Comparison of ENCODE assay signal across 18 cellular contexts in genomic region chr15:42130246-42130986, GRCh38. TPM values are rescaled to one million over a fixed set of nuclear protein-coding genes. Genes with fewer than 3 reads are reported as not detected.
A peak's percentile ranks its signal among the peaks of the same experiment; 100 is the strongest.
DNase-seq lines count a peak whose midpoint lies in the region; TF ChIP-seq lines count a peak whose summit lies in the region.
"Had no signal": no experiment of that assay in that cellular context is flagged by ENCODE, and none has a peak within 500 bp of the region (broad histone marks: within the 10 kb centered on the region; RNA-seq: fewer than 3 reads in every experiment).

No MANE protein-coding gene starts in this region.

- H2AFZ ChIP-seq in smooth muscle cell (ENCODE audit: low read depth) = no peak overlapping the region

- TF ChIP-seq CTCF in smooth muscle cell (IDR thresholded peaks at IDR 0.05; ENCODE audit: borderline replicate concordance, insufficient read depth, poor library complexity, severe bottlenecking) (no peak), GM13976 (IDR thresholded peaks at IDR 0.05; ENCODE audit: borderline replicate concordance, control extremely low read depth, extremely low read depth, insufficient read depth, missing control alignments) (no peak)

- H3K27ac ChIP-seq in BLaER1 (no peak overlapping the region), smooth muscle cell (ENCODE audit: low read depth) (no peak overlapping the region)
- H3K27ac ChIP-seq in BLaER1 treated with 17β-estradiol and CSF1 and Interleukin-3, amounts not matched to agents 10 nM and 100 nM = no peak overlapping the region
- H3K27ac ChIP-seq: RWPE1, SJCRH30 had no signal

- no peaks in the 10 kb centered on the region for H3K36me3 ChIP-seq in BLaER1
- no peaks in the 10 kb centered on the region for H3K36me3 ChIP-seq in BLaER1 treated with 17β-estradiol and CSF1 and Interleukin-3, amounts not matched to agents 10 nM and 100 nM
- no peaks in the 10 kb centered on the region for H3K36me3 ChIP-seq in smooth muscle cell (ENCODE audit: low read depth)
- H3K36me3 ChIP-seq: SJCRH30 had no signal

- H3K79me2 ChIP-seq in smooth muscle cell (ENCODE audit: low read depth) = no peaks in the 10 kb centered on the region

- 70% methylated on average over 8 of the region's 8 CpGs for WGBS in smooth muscle cell (ENCODE audit: low lambda C conversion rate)

- DNase-seq in NCI-H524 (lab: John Stamatoyannopoulos, UW) (peak; percentile 40 to 87), islet precursor cell (peak; percentile 51), midbrain (lab: John Stamatoyannopoulos, UW) (no peak), smooth muscle cell (lab: John Stamatoyannopoulos, UW; ENCODE audit: unreplicated experiment) (no peak), HuH-7 (ENCODE audit: low spot score) (no peak), GM13976 (ENCODE audit: low spot score) (no peak)
- DNase-seq: DMS 273 treated with DMSO at 0.1 percent for 48 hours; H7; NCI-H510A; NK-92 treated with Interleukin-12 subunit alpha and Interleukin-12 subunit beta, amount 100 ng/mL, for 24 hours; OCI-M1 had no signal

- H3K27me3 ChIP-seq in BLaER1 = no peaks in the 10 kb centered on the region
- H3K27me3 ChIP-seq in BLaER1 treated with 17β-estradiol and CSF1 and Interleukin-3, amounts not matched to agents 10 nM and 100 nM = no peaks in the 10 kb centered on the region
- H3K27me3 ChIP-seq in smooth muscle cell (ENCODE audit: low read depth) = peaks cover 22% of the 10 kb centered on the region
- H3K27me3 ChIP-seq: SJCRH30 had no signal

- H3K4me1 ChIP-seq in BLaER1 (peaks cover 27% of the 10 kb centered on the region), smooth muscle cell (ENCODE audit: low read depth) (no peaks in the 10 kb centered on the region)
- H3K4me1 ChIP-seq in BLaER1 treated with 17β-estradiol and CSF1 and Interleukin-3, amounts not matched to agents 10 nM and 100 nM = peaks cover 8 to 28% (median 24%) of the 10 kb centered on the region in 10 experiments; a peak in 19 of 20 replicates

- peak overlapping the region; percentile 52 for H3K4me2 ChIP-seq in BLaER1
- H3K4me2 ChIP-seq in BLaER1 treated with 17β-estradiol and CSF1 and Interleukin-3, amounts not matched to agents 10 nM and 100 nM = peak overlapping the region; percentile 0 to 79 (median 59); a peak in 20 of 22 replicates
- H3K4me2 ChIP-seq in smooth muscle cell = no peak overlapping the region

- H3K9ac ChIP-seq in BLaER1 (no peak overlapping the region), smooth muscle cell (ENCODE audit: low read depth) (no peak overlapping the region)
- no peak overlapping the region for H3K9ac ChIP-seq in BLaER1 treated with 17β-estradiol and CSF1 and Interleukin-3, amounts not matched to agents 10 nM and 100 nM

- H3K9me3 ChIP-seq in BLaER1 (no peaks in the 10 kb centered on the region), smooth muscle cell (replicated peaks; ENCODE audit: low read depth) (no peaks in the 10 kb centered on the region)
- no peaks in the 10 kb centered on the region for H3K9me3 ChIP-seq in BLaER1 treated with 17β-estradiol and CSF1 and Interleukin-3, amounts not matched to agents 10 nM and 100 nM (replicated peaks in 1 of 11)
- H3K9me3 ChIP-seq: SJCRH30 had no signal

- H3K4me3 ChIP-seq in BLaER1 (no peak overlapping the region), smooth muscle cell (no peak overlapping the region)
- no peak overlapping the region for H3K4me3 ChIP-seq in BLaER1 treated with 17β-estradiol and CSF1 and Interleukin-3, amounts not matched to agents 10 nM and 100 nM
- H3K4me3 ChIP-seq: SJCRH30 had no signal

- H3F3A ChIP-seq in smooth muscle cell (ENCODE audit: low read depth) = no peaks in the 10 kb centered on the region

- H4K20me1 ChIP-seq in BLaER1 (no peaks in the 10 kb centered on the region), smooth muscle cell (ENCODE audit: low read depth) (no peaks in the 10 kb centered on the region)
- H4K20me1 ChIP-seq in BLaER1 treated with 17β-estradiol and CSF1 and Interleukin-3, amounts not matched to agents 10 nM and 100 nM = no peaks in the 10 kb centered on the region

- in situ Hi-C loops in GM13976 (cut with MboI; ENCODE audit: low sequenced_read_pairs, unreplicated experiment) = loop anchor here (10.0 kb wide), 1 partner anchor 136 kb away; no protein-coding TSS in a partner anchor

RNA-seq across cellular contexts. Expression of gene PLA2G4F, which starts 26.0 kb away (rescaled TPM):
- 1.3 and 2.4 TPM in 2 replicates for total RNA-seq in smooth muscle cell
- 0.46 and 1.5 TPM in 2 replicates for polyA plus RNA-seq in smooth muscle cell
- total RNA-seq: H7, HT1080, SJCRH30 had no signal
- polyA plus RNA-seq: AG04450, BJ had no signal

RNA-seq across cellular contexts. Expression of gene PLA2G4D, which starts 36.1 kb away (rescaled TPM):
- total RNA-seq in smooth muscle cell = 0.36 TPM in 1 of 2 replicates, not detected in the other
- 0.17 TPM in 1 of 2 replicates, not detected in the other for polyA plus RNA-seq in smooth muscle cell
- total RNA-seq: HT1080, SJCRH30 had no signal
- polyA plus RNA-seq: AG04450, BJ had no signal

Comparison
In these comparisons a context has a peak if more than half of its experiments do, and no peak if none do; other contexts are left out.
1. DNase-seq: peak in NCI-H524 (2 of 2) and islet precursor cell (single experiment); none in midbrain (single experiment), smooth muscle cell (single experiment), HuH-7 (single experiment) and GM13976 (single experiment).